10 cellular contexts compared by ENCODE assay signal in the genomic region with DNA sequence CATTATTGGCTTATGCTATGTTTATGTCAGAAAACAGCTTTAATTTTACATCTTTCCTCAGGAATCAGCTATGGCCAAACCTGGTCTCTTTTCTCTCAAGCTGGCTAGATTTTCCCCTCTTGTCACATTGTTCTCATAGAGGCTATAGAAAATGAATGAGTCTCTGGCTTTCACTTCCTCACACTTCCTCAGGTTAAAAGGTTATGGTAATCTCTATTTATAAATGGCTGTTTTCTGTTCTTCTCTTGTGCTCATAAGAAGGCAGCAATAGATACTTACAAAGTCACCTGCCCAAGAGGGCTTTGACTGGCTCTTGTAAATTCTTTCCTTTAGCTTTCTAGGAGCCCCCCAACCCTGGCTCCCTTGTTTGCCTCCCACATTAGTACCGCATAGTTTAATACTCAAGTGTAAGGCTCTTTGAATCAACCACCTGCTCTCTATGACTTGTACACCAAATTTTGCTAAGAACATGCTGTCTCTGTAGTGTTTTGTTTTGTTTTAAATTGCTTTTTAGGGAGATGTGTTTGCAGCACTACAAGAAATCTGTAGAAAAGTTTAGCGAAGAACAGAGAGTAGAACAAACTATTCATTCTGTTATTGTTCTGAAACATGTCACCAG.
A peak's percentile ranks its signal among the peaks of the same experiment; 100 is the strongest.
DNase-seq lines count a peak whose midpoint lies in the region; ATAC-seq and TF ChIP-seq lines count a peak whose summit lies in the region.
"Had no signal": no experiment of that assay in that cellular context is flagged by ENCODE, and none has a peak within 500 bp of the region (broad histone marks: within the 10 kb centered on the region; RNA-seq: fewer than 3 reads in every experiment).

No MANE protein-coding gene starts in this region.

- no peak for TF ChIP-seq POLR2A in esophagus muscularis mucosa (IDR thresholded peaks at IDR 0.05; ENCODE audit: low read depth)

- no peaks in the 10 kb centered on the region for H4K20me1 ChIP-seq in MM.1S (ENCODE audit: insufficient read depth, low read length)

- H3K36me3 ChIP-seq in MM.1S (replicated peaks; ENCODE audit: insufficient read depth, low read length) (no peaks in the 10 kb centered on the region), esophagus muscularis mucosa (no peaks in the 10 kb centered on the region)

- H3K4me3 Mint-ChIP-seq in naive B cell = no peak overlapping the region
- H3K4me3 Mint-ChIP-seq: activated naive CD4-positive, alpha-beta T cell treated with anti-CD3 and anti-CD28 coated beads, Interleukin-2, amount 50 U/mL, for 24 hours had no signal

- TF ChIP-seq CTCF in MM.1S (IDR thresholded peaks at IDR 0.05; ENCODE audit: low read length) (no peak), esophagus muscularis mucosa (IDR thresholded peaks at IDR 0.05) (no peak)

- no peaks in the 10 kb centered on the region for H3K27me3 ChIP-seq in MM.1S (replicated peaks; ENCODE audit: insufficient read depth, low read length)
- no peaks in the 10 kb centered on the region for H3K27me3 ChIP-seq in esophagus muscularis mucosa

- H3K9me3 ChIP-seq in MM.1S (replicated peaks; ENCODE audit: insufficient read depth, low read length) (no peaks in the 10 kb centered on the region), esophagus muscularis mucosa (no peaks in the 10 kb centered on the region)

- no peaks in the 10 kb centered on the region for H3K36me3 Mint-ChIP-seq in naive B cell
- H3K36me3 Mint-ChIP-seq: activated naive CD4-positive, alpha-beta T cell treated with anti-CD3 and anti-CD28 coated beads, Interleukin-2, amount 50 U/mL, for 24 hours had no signal

- peaks cover 0 to 2% (median 0%) of the 10 kb centered on the region in 7 donors for H3K9me3 Mint-ChIP-seq in naive B cell
- H3K9me3 Mint-ChIP-seq: activated naive CD4-positive, alpha-beta T cell treated with anti-CD3 and anti-CD28 coated beads, Interleukin-2, amount 50 U/mL, for 24 hours had no signal

- H3K4me3 ChIP-seq in MM.1S (ENCODE audit: low read length) (no peak overlapping the region), esophagus muscularis mucosa (no peak overlapping the region)

- TF ChIP-seq EP300 in esophagus muscularis mucosa (IDR thresholded peaks at IDR 0.05) = no peak

- 67% methylated on average over 2 of the region's 2 CpGs for WGBS in esophagus muscularis mucosa

- H3K27me3 Mint-ChIP-seq in naive B cell = no peaks in the 10 kb centered on the region

- H3K27ac ChIP-seq in MM.1S (ENCODE audit: low read length) = no peak overlapping the region
- H3K27ac ChIP-seq in esophagus muscularis mucosa (replicated peaks in 1 of 4) = peak overlapping the region in 1 of 4 donors; percentile 23
- H3K27ac ChIP-seq: 22Rv1 had no signal

- H2AFZ ChIP-seq in MM.1S (ENCODE audit: low read length) = no peak overlapping the region

- H3K4me1 ChIP-seq in MM.1S (ENCODE audit: low read length) (peaks cover 8% of the 10 kb centered on the region), esophagus muscularis mucosa (peaks cover 4 to 34% (median 22%) of the 10 kb centered on the region in 4 donors)

- peak; percentile 20 for DNase-seq in DMS 273 (lab: John Stamatoyannopoulos, UW; ENCODE audit: unreplicated experiment)
- no peak for DNase-seq in DMS 273 treated with DMSO at 0.1 percent for 48 hours (lab: John Stamatoyannopoulos, UW)
- DNase-seq in MM.1S = peak; percentile 48
- DNase-seq in naive B cell = peak; percentile 7
- no peak for DNase-seq in SW480 (ENCODE audit: low spot score)
- DNase-seq in esophagus muscularis mucosa (ENCODE audit: extremely low spot score) = no peak
- no peak for DNase-seq in activated CD8-positive, alpha-beta memory T cell treated with anti-CD3 and anti-CD28 coated beads, Interleukin-2, amount 50 U/mL, for 4 hours

- no peaks in the 10 kb centered on the region for H3F3A ChIP-seq in MM.1S (ENCODE audit: insufficient read depth, low read length)

- no peaks in the 10 kb centered on the region for H3K9me2 ChIP-seq in MM.1S (replicated peaks; ENCODE audit: insufficient read depth, low read length)

- intact Hi-C loops in esophagus muscularis mucosa (cut with DNase I) = no loop called here

- H3K4me2 ChIP-seq in MM.1S (ENCODE audit: low read depth, low read length) = peak overlapping the region; percentile 12; the same call in 1 of the 2 replicates

- no peaks in the 10 kb centered on the region for H3K79me2 ChIP-seq in MM.1S (ENCODE audit: low read length)

- H3K27ac Mint-ChIP-seq in naive B cell = peak overlapping the region in 2 of 6 donors; percentile 8 to 26
- H3K27ac Mint-ChIP-seq: activated naive CD4-positive, alpha-beta T cell treated with anti-CD3 and anti-CD28 coated beads, Interleukin-2, amount 50 U/mL, for 24 hours had no signal

- H3K4me1 Mint-ChIP-seq in naive B cell = peaks cover 6 to 12% (median 6%) of the 10 kb centered on the region in 3 donors
- H3K4me1 Mint-ChIP-seq: activated naive CD4-positive, alpha-beta T cell treated with anti-CD3 and anti-CD28 coated beads, Interleukin-2, amount 50 U/mL, for 24 hours had no signal

- ATAC-seq in HG02610 (IDR thresholded peaks at IDR 0.05; ENCODE audit: unreplicated experiment) (peak; percentile 97), naive B cell (ENCODE audit: low read depth in 2 of 2) (peak; percentile 84 to 95)

- no peak overlapping the region for H3K9ac ChIP-seq in MM.1S (ENCODE audit: low read length)

Comparison
In these comparisons a context has a peak if more than half of its experiments do, and no peak if none do; other contexts are left out.
1. DNase-seq: peak in DMS 273 (single experiment), MM.1S (single experiment) and naive B cell (single experiment); none in DMS 273 treated with DMSO at 0.1 percent for 48 hours (single experiment), SW480 (single experiment), esophagus muscularis mucosa (single experiment) and activated CD8-positive, alpha-beta memory T cell treated with anti-CD3 and anti-CD28 coated beads, Interleukin-2, amount 50 U/mL, for 4 hours (single experiment).